In the genomic region with DNA sequence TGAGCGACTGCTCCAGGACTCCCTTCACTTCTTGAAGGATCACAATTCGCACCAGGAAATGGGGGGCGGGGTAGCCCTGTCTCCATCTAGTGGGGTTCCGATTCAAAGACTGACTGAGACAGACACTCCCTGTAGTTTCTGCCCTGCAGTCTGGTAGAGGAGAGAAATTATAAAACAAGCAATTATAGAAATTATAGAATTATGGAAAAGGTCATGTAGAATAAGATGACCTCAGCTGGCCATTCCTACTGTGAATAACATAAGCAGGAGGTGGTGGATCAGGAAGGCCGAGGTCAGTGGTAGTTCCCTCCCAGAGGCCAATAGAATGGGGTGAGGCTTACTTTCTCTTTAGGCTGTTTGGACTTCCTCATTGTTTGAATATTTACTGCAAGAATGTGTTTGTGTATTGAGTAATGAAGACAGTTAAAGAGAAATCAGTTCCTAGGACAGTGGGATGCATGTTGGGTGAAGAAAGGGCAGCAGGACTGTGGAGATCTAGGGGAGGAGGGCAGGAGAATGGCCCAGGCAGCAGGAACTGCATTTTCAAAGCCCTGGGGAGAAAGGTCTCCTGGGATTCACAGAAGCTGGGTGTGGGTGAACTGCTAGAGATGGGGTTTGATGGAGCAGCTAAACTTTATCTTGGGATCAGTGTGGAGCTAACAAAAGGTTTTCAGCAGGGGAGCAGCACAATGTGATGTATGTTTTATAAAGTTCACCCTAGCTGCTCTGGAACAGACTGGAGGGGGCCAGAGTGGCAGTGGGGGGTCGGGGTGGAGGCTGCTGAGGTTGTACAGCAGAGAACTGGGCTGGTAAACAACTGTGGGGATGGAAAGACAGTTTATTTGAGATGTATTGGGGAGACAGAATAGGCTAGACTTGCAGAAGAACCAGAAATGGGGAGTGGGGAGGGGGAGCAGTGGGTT, we compare ENCODE assay signal across 8 cellular contexts. TPM values are rescaled to one million over a fixed set of nuclear protein-coding genes. Genes with fewer than 3 reads are reported as not detected.
DNase-seq lines count a peak whose midpoint lies in the region; ATAC-seq and FAIRE-seq lines count a peak whose summit lies in the region.

No MANE protein-coding gene starts in this region.

- peaks cover 11% of the 10 kb centered on the region for H3K36me3 Mint-ChIP-seq in activated T-cell treated with anti-CD3 and anti-CD28 coated beads, Interleukin-2, amount 50 U/mL, for 4 hours (ENCODE audit: insufficient read depth)
- H3K36me3 Mint-ChIP-seq in naive B cell, result peaks cover 5 to 15% of the 10 kb centered on the region in 2 donors

- peak overlapping the region; percentile 11 to 96 (median 86) for H3K27ac Mint-ChIP-seq in naive B cell

- no peak overlapping the region for H3K4me3 ChIP-seq in ectodermal cell (ENCODE audit: insufficient read depth, low read depth, low read length)

- no peaks in the 10 kb centered on the region for H3K9me3 ChIP-seq in ectodermal cell (ENCODE audit: control insufficient read depth, low read length)

- peak overlapping the region; percentile 16 for H3K27ac ChIP-seq in ectodermal cell (ENCODE audit: insufficient read depth, low read depth, low read length, poor library complexity, severe bottlenecking)

- peak overlapping the region; percentile 82 for H3K4me3 Mint-ChIP-seq in activated T-cell treated with anti-CD3 and anti-CD28 coated beads, Interleukin-2, amount 50 U/mL, for 4 hours
- peak overlapping the region; percentile 63 to 95 (median 90) for H3K4me3 Mint-ChIP-seq in naive B cell

- whole genome bisulfite sequencing in ectodermal cell, 2 experiments, result 73 to 76% methylated on average over 6 of the region's 6 CpGs

- H3K27me3 Mint-ChIP-seq in activated T-cell treated with anti-CD3 and anti-CD28 coated beads, Interleukin-2, amount 50 U/mL, for 4 hours (ENCODE audit: low read depth), result no peaks in the 10 kb centered on the region
- H3K27me3 Mint-ChIP-seq in naive B cell, result no peaks in the 10 kb centered on the region

- no peak for FAIRE-seq in frontal cortex (lab: Jason Lieb, UNC)

- H3K9me3 Mint-ChIP-seq in activated T-cell treated with anti-CD3 and anti-CD28 coated beads, Interleukin-2, amount 50 U/mL, for 4 hours, result peaks cover 9% of the 10 kb centered on the region
- H3K9me3 Mint-ChIP-seq in naive B cell, result peaks cover 5 to 21% (median 14%) of the 10 kb centered on the region in 7 donors

- no peak for DNase-seq in activated T-cell treated with anti-CD3 and anti-CD28 coated beads, Interleukin-2, amount 50 U/mL, for 4 hours
- DNase-seq in activated T-cell treated with anti-CD3 and anti-CD28 coated beads for 4 hours, result no peak
- peak; percentile 57 for DNase-seq in RPMI7951 (ENCODE audit: low read depth)
- DNase-seq in naive B cell, result peak; percentile 37
- no peak for DNase-seq in midbrain (lab: John Stamatoyannopoulos, UW)
- DNase-seq in frontal cortex (ENCODE audit: low spot score in 2 of 2), result no peak

- H3K4me1 Mint-ChIP-seq in activated T-cell treated with anti-CD3 and anti-CD28 coated beads, Interleukin-2, amount 50 U/mL, for 4 hours (ENCODE audit: low read depth), result peaks cover 23% of the 10 kb centered on the region
- peaks cover 28 to 38% (median 34%) of the 10 kb centered on the region in 3 donors for H3K4me1 Mint-ChIP-seq in naive B cell

- H3K27me3 ChIP-seq in ectodermal cell (ENCODE audit: control insufficient read depth, insufficient read depth, low read length, poor library complexity, severe bottlenecking), result no peaks in the 10 kb centered on the region

- H3K36me3 ChIP-seq in ectodermal cell (ENCODE audit: control insufficient read depth, insufficient read depth, low read length), result no peaks in the 10 kb centered on the region

- peaks cover 4% of the 10 kb centered on the region for H3K4me1 ChIP-seq in ectodermal cell (ENCODE audit: control insufficient read depth, insufficient read depth, low read length)

- ATAC-seq in activated T-cell treated with anti-CD3 and anti-CD28 coated beads, Interleukin-2, amount 50 U/mL, for 4 hours, result no peak
- ATAC-seq in naive B cell (ENCODE audit: low read depth in 2 of 2) (no peak), HG02610 (IDR thresholded peaks at IDR 0.05; ENCODE audit: unreplicated experiment) (no peak)

RNA-seq across cellular contexts. Expression of a gene that starts 2.1 kb away (rescaled TPM):
- 1 to 10 TPM; 4.8 to 6.0 (median 5.2) TPM for total RNA-seq in activated T-cell treated with anti-CD3 and anti-CD28 coated beads, Interleukin-2, amount 50 U/mL, for 4 hours
- total RNA-seq in RPMI7951 (2014; rRNA removed; shearing (Covaris generic)), result 1.6 and 2.0 TPM in 2 replicates
- polyA plus RNA-seq in ectodermal cell (2013, experiment 1 of 4), result 4.0 TPM
- 3.6 TPM for polyA plus RNA-seq in ectodermal cell (2013, experiment 2 of 4)
- polyA plus RNA-seq in ectodermal cell (2013, experiment 3 of 4), result 3.5 TPM
- polyA plus RNA-seq in ectodermal cell (2013, experiment 4 of 4), result 3.4 TPM
- polyA plus RNA-seq in naive B cell (ENCODE audit: low read depth in 6 of 6), result 1 to 10 TPM; 1.1 to 4.5 (median 2.4) TPM
- 2.4 TPM for total RNA-seq in frontal cortex

RNA-seq across cellular contexts. Expression of a gene that starts 13.8 kb away (rescaled TPM):
- total RNA-seq in activated T-cell treated with anti-CD3 and anti-CD28 coated beads, Interleukin-2, amount 50 U/mL, for 4 hours, result 1 to 10 TPM; 4.2 to 4.9 (median 4.4) TPM
- total RNA-seq in RPMI7951 (2014; rRNA removed; shearing (Covaris generic)), result 16.9 and 20.8 TPM in 2 replicates
- 4.5 TPM for polyA plus RNA-seq in ectodermal cell (2013, experiment 1 of 4)
- 5.2 TPM for polyA plus RNA-seq in ectodermal cell (2013, experiment 2 of 4)
- 4.4 TPM for polyA plus RNA-seq in ectodermal cell (2013, experiment 3 of 4)
- polyA plus RNA-seq in ectodermal cell (2013, experiment 4 of 4), result 2.9 TPM
- 10 to 100 TPM in 1 of 6 donors, 1 to 10 TPM in 4, not detected in 1; 7.0 to 10.6 (median 8.2) TPM for polyA plus RNA-seq in naive B cell (ENCODE audit: low read depth in 6 of 6)
- total RNA-seq in frontal cortex, result 10.6 TPM

RNA-seq across cellular contexts. Expression of a gene that starts 47.7 kb away (rescaled TPM):
- total RNA-seq in activated T-cell treated with anti-CD3 and anti-CD28 coated beads, Interleukin-2, amount 50 U/mL, for 4 hours, result 10 to 100 TPM; 57.5 to 60.2 (median 57.6) TPM
- total RNA-seq in RPMI7951 (2014; rRNA removed; shearing (Covaris generic)), result 28.7 and 33.3 TPM in 2 replicates
- 32.8 TPM for polyA plus RNA-seq in ectodermal cell (2013, experiment 1 of 4)
- polyA plus RNA-seq in ectodermal cell (2013, experiment 2 of 4), result 37.6 TPM
- polyA plus RNA-seq in ectodermal cell (2013, experiment 3 of 4), result 26.5 TPM
- polyA plus RNA-seq in ectodermal cell (2013, experiment 4 of 4), result 27.6 TPM
- polyA plus RNA-seq in naive B cell (ENCODE audit: low read depth in 6 of 6), result under 1 TPM in 4 of 6 donors, not detected in 2; 0.16 to 0.78 (median 0.27) TPM
- 2.4 TPM for total RNA-seq in frontal cortex

RNA-seq across cellular contexts. Expression of a gene that starts 59.7 kb away (rescaled TPM):
- 10 to 100 TPM in 1 of 3 donors, 1 to 10 TPM in 2; 8.0 to 11.8 (median 9.7) TPM for total RNA-seq in activated T-cell treated with anti-CD3 and anti-CD28 coated beads, Interleukin-2, amount 50 U/mL, for 4 hours
- 39.3 and 43.9 TPM in 2 replicates for total RNA-seq in RPMI7951 (2014; rRNA removed; shearing (Covaris generic))
- 22.8 TPM for polyA plus RNA-seq in ectodermal cell (2013, experiment 1 of 4)
- polyA plus RNA-seq in ectodermal cell (2013, experiment 2 of 4), result 18.8 TPM
- 18.7 TPM for polyA plus RNA-seq in ectodermal cell (2013, experiment 3 of 4)
- polyA plus RNA-seq in ectodermal cell (2013, experiment 4 of 4), result 23.3 TPM
- polyA plus RNA-seq in naive B cell (ENCODE audit: low read depth in 6 of 6), result 1 to 10 TPM in 1 of 6 donors, under 1 TPM in 2, not detected in 3; 0.74 to 1.0 (median 0.82) TPM
- 33.8 TPM for total RNA-seq in frontal cortex

Comparison
In these comparisons a context has a peak if more than half of its experiments do, and no peak if none do; other contexts are left out.
1. DNase-seq: peak in RPMI7951 (single experiment) and naive B cell (single experiment); none in activated T-cell treated with anti-CD3 and anti-CD28 coated beads, Interleukin-2, amount 50 U/mL, for 4 hours (single experiment), activated T-cell treated with anti-CD3 and anti-CD28 coated beads for 4 hours (single experiment), midbrain (single experiment) and frontal cortex (0 of 2).